In genomic region chr9:91562412-91562811, GRCh38 we compare ENCODE assay signal across 20 cellular contexts.
DNase-seq lines count a peak whose midpoint lies in the region; ATAC-seq and TF ChIP-seq lines count a peak whose summit lies in the region.
"Had no signal": no experiment of that assay in that cellular context is flagged by ENCODE, and none has a peak within 500 bp of the region (broad histone marks: within the 10 kb centered on the region; RNA-seq: fewer than 3 reads in every experiment).

No MANE protein-coding gene starts in this region.

- H2AFZ ChIP-seq in PC-3 (ENCODE audit: low read length) = no peak overlapping the region

- no peaks in the 10 kb centered on the region for H3K9me3 ChIP-seq in A673 (ENCODE audit: low read depth, low read length, poor library complexity, severe bottlenecking)
- no peaks in the 10 kb centered on the region for H3K9me3 ChIP-seq in PC-3 (ENCODE audit: low read length)
- H3K9me3 ChIP-seq in aorta (ENCODE audit: control insufficient read depth, low read length) = no peaks in the 10 kb centered on the region
- no peaks in the 10 kb centered on the region for H3K9me3 ChIP-seq in right cardiac atrium (ENCODE audit: control insufficient read depth, low read length)

- POLR2A ChIA-PET in A673 (lab: Charles Lee; ENCODE audit: low non-redundant PET) (no interaction called here), PC-3 (lab: Charles Lee; ENCODE audit: unreplicated experiment) (no interaction called here)

- intact Hi-C loops in A673 (cut with micrococcal nuclease; ENCODE audit: unreplicated experiment) = loop anchor here (5.0 kb wide), 1 partner anchor 645 kb away; no protein-coding TSS in a partner anchor
- intact Hi-C loops in PC-3 (cut with micrococcal nuclease) = no loop called here
- intact Hi-C loops in aorta (cut with DNase I) = no loop called here
- intact Hi-C loops in right cardiac atrium (cut with DNase I) = no loop called here

- no peaks in the 10 kb centered on the region for H3F3A ChIP-seq in PC-3 (ENCODE audit: low read length, unreplicated experiment)

- DNase-seq in A673 (ENCODE audit: low spot score) (peak; percentile 83), PC-3 (peak; percentile 3), choroid plexus epithelial cell (ENCODE audit: low read depth) (peak; percentile 36), hepatic stellate cell (ENCODE audit: low spot score) (peak; percentile 16), aorta (no peak), right cardiac atrium (no peak)
- DNase-seq: ACHN; CD4-positive, CD25-positive, alpha-beta regulatory T cell; COR-L47; HCEC 1CT; KG1; MM.1S; NCI-H2029; NCI-H526 treated with DMSO at 0.1 percent for 48 hours; SHP77 had no signal

- H3K27me3 ChIP-seq in A673 (replicated peaks; ENCODE audit: insufficient read depth, low read depth, low read length, poor library complexity) (no peaks in the 10 kb centered on the region), PC-3 (ENCODE audit: low read length) (no peaks in the 10 kb centered on the region), aorta (ENCODE audit: control insufficient read depth in 1 of 2, insufficient read depth in 2 of 2, low read length in 1 of 2) (no peaks in the 10 kb centered on the region), right cardiac atrium (ENCODE audit: control insufficient read depth, insufficient read depth) (no peaks in the 10 kb centered on the region)

- H3K79me2 ChIP-seq in PC-3 (ENCODE audit: low read length) = no peaks in the 10 kb centered on the region

- 43 to 52% methylated on average over 3 of the region's 3 CpGs for WGBS in aorta, 2 donors
- 57% methylated on average over 3 of the region's 3 CpGs for WGBS in right cardiac atrium

- no peak overlapping the region for H3K4me3 ChIP-seq in A673 (ENCODE audit: low read depth, low read length, poor library complexity, severe bottlenecking)
- no peak overlapping the region for H3K4me3 ChIP-seq in PC-3 (ENCODE audit: low read length)
- no peak overlapping the region for H3K4me3 ChIP-seq in choroid plexus epithelial cell (ENCODE audit: low read depth, low read length)
- H3K4me3 ChIP-seq in aorta (ENCODE audit: low read length in 2 of 2) = no peak overlapping the region
- no peak overlapping the region for H3K4me3 ChIP-seq in right cardiac atrium (ENCODE audit: low read length)

- ATAC-seq in PC-3 (no peak), aorta (ENCODE audit: low FRiP score) (no peak), HG02798 (IDR thresholded peaks at IDR 0.05; ENCODE audit: poor library complexity, unreplicated experiment) (no peak), GM21619 (IDR thresholded peaks at IDR 0.05; ENCODE audit: unreplicated experiment) (no peak), right cardiac atrium (no peak)
- ATAC-seq: Panc1 had no signal

- no peak for TF ChIP-seq CTCF in A673 (conservative IDR thresholded peaks at IDR 0.05; ENCODE audit: low read depth, low read length)
- TF ChIP-seq CTCF in PC-3 (conservative IDR thresholded peaks at IDR 0.05; ENCODE audit: low read depth, low read length) = no peak
- TF ChIP-seq CTCF in choroid plexus epithelial cell (conservative IDR thresholded peaks at IDR 0.05; ENCODE audit: low read depth, low read length) = no peak

- H3K36me3 ChIP-seq in A673 (ENCODE audit: insufficient read depth, low read length, poor library complexity, severe bottlenecking) (no peaks in the 10 kb centered on the region), PC-3 (ENCODE audit: low read depth, low read length) (no peaks in the 10 kb centered on the region), aorta (ENCODE audit: control insufficient read depth in 1 of 2, insufficient read depth in 2 of 2, low read length in 1 of 2) (no peaks in the 10 kb centered on the region)

- peaks cover 25% of the 10 kb centered on the region for H3K4me1 ChIP-seq in A673 (ENCODE audit: insufficient read depth, low read length, poor library complexity, severe bottlenecking)
- H3K4me1 ChIP-seq in PC-3 (ENCODE audit: insufficient read depth, low read length) = no peaks in the 10 kb centered on the region
- H3K4me1 ChIP-seq in aorta (ENCODE audit: control insufficient read depth in 1 of 2, insufficient read depth in 2 of 2, low read length in 2 of 2) = no peaks in the 10 kb centered on the region
- no peaks in the 10 kb centered on the region for H3K4me1 ChIP-seq in right cardiac atrium (ENCODE audit: control insufficient read depth, insufficient read depth, low read length)

- no peaks in the 10 kb centered on the region for H4K20me1 ChIP-seq in PC-3 (ENCODE audit: low read length)

- H3K4me2 ChIP-seq in PC-3 (ENCODE audit: low read length) = no peak overlapping the region

- no peaks in the 10 kb centered on the region for H3K9me2 ChIP-seq in PC-3 (replicated peaks; ENCODE audit: low read length)

- BruUV-seq in A673 (replicated peaks; lab: Mats Ljungman, UMichigan) (no TSS peak), PC-3 (replicated peaks; lab: Mats Ljungman, UMichigan) (no TSS peak)

- no peak overlapping the region for H3K9ac ChIP-seq in PC-3 (ENCODE audit: low read length)

- H3K27ac ChIP-seq in A673 (ENCODE audit: low read depth, low read length, poor library complexity, severe bottlenecking) = peak overlapping the region; percentile 54
- H3K27ac ChIP-seq in PC-3 (ENCODE audit: low read length) = no peak overlapping the region
- H3K27ac ChIP-seq in aorta (ENCODE audit: low read depth in 1 of 2, low read length in 2 of 2) = no peak overlapping the region
- H3K27ac ChIP-seq in right cardiac atrium (ENCODE audit: low read length) = no peak overlapping the region
- H3K27ac ChIP-seq: 22Rv1, RWPE1 had no signal

- CTCF ChIA-PET in A673 (lab: Charles Lee) = interaction anchor here (0.6 kb wide), 1 partner anchor 646 kb away, joined by 9 read pairs; no protein-coding TSS in a partner anchor
- CTCF ChIA-PET in PC-3 (lab: Charles Lee) = interaction anchor here (0.6 kb wide), 1 partner anchor 86 kb away, joined by 3 read pairs; no protein-coding TSS in a partner anchor

Comparison
In these comparisons a context has a peak if more than half of its experiments do, and no peak if none do; other contexts are left out.
1. DNase-seq: peak in A673 (single experiment), PC-3 (single experiment), choroid plexus epithelial cell (single experiment) and hepatic stellate cell (single experiment); none in aorta (0 of 2) and right cardiac atrium (0 of 3).